1 cellular context compared by ENCODE assay signal in the genomic region with DNA sequence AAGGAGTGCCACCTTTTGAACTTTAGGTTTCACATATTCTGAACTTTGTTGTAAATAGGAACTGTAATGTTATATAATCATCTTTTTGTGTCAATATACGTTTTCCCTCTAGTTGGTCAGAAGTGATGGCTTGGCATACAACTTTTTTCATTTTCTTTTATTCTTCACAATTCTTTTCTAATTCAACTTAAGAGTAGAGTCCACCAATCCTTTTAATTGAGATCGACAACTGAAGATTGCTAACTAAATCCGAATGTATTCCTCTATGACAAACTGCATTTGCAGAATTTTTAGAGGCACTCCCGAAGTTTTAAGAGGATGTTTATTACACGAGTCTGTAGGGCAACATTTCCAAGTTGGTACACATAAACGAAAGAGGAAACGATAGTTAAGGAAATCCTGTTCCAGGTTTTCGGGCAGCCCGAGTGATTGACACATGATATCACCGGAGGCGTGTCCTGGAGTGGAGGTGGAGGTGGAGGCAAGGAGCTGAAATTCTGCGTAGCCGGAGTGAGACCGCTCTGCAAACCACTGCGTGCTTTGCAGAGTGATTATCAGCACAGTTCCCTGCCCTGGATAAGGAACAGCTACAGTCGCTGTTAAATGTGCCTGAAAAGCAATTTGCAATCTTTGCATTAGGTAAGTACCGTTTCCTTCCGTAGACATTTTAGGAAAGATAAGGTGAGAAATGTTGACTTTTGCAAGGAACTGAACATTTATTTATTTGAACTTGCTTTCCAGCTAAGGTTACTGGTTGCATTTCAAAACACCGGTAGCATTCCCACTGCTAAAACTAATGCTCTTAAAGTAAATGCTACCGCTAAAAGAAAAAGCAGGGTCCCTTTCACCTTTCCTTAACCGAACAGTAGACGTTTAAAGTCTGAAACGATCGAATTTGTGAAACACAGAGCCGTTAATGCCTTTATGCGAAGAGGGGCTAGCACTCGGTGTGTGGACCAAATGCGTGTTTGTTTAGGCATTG.
A peak's percentile ranks its signal among the peaks of the same experiment; 100 is the strongest.
TF ChIP-seq lines count a peak whose summit lies in the region.

A gene with protein sequence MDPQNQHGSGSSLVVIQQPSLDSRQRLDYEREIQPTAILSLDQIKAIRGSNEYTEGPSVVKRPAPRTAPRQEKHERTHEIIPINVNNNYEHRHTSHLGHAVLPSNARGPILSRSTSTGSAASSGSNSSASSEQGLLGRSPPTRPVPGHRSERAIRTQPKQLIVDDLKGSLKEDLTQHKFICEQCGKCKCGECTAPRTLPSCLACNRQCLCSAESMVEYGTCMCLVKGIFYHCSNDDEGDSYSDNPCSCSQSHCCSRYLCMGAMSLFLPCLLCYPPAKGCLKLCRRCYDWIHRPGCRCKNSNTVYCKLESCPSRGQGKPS (plus strand): TSS at position 502 of the 982 bp plus-strand sequence. CDS start 4,797 bp downstream, outside the sequence.

TF ChIP-seq in HepG2, 621 proteins besides CTCF, POLR2A, EP300 and RAD21 (continued from another document and continues in another):
- TF ChIP-seq, protein P1, sequence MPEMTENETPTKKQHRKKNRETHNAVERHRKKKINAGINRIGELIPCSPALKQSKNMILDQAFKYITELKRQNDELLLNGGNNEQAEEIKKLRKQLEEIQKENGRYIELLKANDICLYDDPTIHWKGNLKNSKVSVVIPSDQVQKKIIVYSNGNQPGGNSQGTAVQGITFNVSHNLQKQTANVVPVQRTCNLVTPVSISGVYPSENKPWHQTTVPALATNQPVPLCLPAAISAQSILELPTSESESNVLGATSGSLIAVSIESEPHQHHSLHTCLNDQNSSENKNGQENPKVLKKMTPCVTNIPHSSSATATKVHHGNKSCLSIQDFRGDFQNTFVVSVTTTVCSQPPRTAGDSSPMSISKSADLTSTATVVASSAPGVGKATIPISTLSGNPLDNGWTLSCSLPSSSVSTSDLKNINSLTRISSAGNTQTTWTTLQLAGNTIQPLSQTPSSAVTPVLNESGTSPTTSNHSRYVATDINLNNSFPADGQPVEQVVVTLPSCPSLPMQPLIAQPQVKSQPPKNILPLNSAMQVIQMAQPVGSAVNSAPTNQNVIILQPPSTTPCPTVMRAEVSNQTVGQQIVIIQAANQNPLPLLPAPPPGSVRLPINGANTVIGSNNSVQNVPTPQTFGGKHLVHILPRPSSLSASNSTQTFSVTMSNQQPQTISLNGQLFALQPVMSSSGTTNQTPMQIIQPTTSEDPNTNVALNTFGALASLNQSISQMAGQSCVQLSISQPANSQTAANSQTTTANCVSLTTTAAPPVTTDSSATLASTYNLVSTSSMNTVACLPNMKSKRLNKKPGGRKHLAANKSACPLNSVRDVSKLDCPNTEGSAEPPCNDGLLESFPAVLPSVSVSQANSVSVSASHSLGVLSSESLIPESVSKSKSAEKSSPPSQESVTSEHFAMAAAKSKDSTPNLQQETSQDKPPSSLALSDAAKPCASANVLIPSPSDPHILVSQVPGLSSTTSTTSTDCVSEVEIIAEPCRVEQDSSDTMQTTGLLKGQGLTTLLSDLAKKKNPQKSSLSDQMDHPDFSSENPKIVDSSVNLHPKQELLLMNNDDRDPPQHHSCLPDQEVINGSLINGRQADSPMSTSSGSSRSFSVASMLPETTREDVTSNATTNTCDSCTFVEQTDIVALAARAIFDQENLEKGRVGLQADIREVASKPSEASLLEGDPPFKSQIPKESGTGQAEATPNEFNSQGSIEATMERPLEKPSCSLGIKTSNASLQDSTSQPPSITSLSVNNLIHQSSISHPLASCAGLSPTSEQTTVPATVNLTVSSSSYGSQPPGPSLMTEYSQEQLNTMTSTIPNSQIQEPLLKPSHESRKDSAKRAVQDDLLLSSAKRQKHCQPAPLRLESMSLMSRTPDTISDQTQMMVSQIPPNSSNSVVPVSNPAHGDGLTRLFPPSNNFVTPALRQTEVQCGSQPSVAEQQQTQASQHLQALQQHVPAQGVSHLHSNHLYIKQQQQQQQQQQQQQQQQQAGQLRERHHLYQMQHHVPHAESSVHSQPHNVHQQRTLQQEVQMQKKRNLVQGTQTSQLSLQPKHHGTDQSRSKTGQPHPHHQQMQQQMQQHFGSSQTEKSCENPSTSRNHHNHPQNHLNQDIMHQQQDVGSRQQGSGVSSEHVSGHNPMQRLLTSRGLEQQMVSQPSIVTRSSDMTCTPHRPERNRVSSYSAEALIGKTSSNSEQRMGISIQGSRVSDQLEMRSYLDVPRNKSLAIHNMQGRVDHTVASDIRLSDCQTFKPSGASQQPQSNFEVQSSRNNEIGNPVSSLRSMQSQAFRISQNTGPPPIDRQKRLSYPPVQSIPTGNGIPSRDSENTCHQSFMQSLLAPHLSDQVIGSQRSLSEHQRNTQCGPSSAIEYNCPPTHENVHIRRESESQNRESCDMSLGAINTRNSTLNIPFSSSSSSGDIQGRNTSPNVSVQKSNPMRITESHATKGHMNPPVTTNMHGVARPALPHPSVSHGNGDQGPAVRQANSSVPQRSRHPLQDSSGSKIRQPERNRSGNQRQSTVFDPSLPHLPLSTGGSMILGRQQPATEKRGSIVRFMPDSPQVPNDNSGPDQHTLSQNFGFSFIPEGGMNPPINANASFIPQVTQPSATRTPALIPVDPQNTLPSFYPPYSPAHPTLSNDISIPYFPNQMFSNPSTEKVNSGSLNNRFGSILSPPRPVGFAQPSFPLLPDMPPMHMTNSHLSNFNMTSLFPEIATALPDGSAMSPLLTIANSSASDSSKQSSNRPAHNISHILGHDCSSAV (CRISPR knock-in tag; IDR thresholded peaks at IDR 0.05; ENCODE audit: borderline replicate concordance), result no peak
- TF ChIP-seq NCOA1 (CRISPR knock-in tag; IDR thresholded peaks at IDR 0.05) (no peak), JUND (CRISPR knock-in tag; IDR thresholded peaks at IDR 0.05) (no peak), MTA3 (CRISPR knock-in tag; IDR thresholded peaks at IDR 0.05) (no peak), GLI4 (CRISPR knock-in tag; IDR thresholded peaks at IDR 0.05; ENCODE audit: borderline replicate concordance) (no peak), ZNF446 (CRISPR knock-in tag; IDR thresholded peaks at IDR 0.05) (no peak), FOXA1 (IDR thresholded peaks at IDR 0.05) (no peak), FOXA1 (CRISPR knock-in tag; IDR thresholded peaks at IDR 0.05) (peak; percentile 48), MYC (CRISPR knock-in tag; IDR thresholded peaks at IDR 0.05; ENCODE audit: borderline replicate concordance) (no peak; the same call in 1 of the 2 replicates), EHMT2 (IDR thresholded peaks at IDR 0.05; ENCODE audit: borderline replicate concordance, low read depth, low read length) (no peak), ARNT (IDR thresholded peaks at IDR 0.05) (no peak), REL (CRISPR knock-in tag; conservative IDR thresholded peaks at IDR 0.05) (no peak), ZNF510 (CRISPR knock-in tag; IDR thresholded peaks at IDR 0.05; ENCODE audit: low read depth) (no peak), NR3C1 (CRISPR knock-in tag; IDR thresholded peaks at IDR 0.05) (no peak), ZNF768 (CRISPR knock-in tag; IDR thresholded peaks at IDR 0.05) (no peak), ZNF136 (CRISPR knock-in tag; IDR thresholded peaks at IDR 0.05; ENCODE audit: low read depth) (no peak), SRSF1 (optimal IDR thresholded peaks at IDR 0.05; ENCODE audit: low read depth, low read length) (no peak), NFE2L1 (CRISPR knock-in tag; IDR thresholded peaks at IDR 0.05; ENCODE audit: borderline replicate concordance) (no peak)
- TF ChIP-seq, protein P2, sequence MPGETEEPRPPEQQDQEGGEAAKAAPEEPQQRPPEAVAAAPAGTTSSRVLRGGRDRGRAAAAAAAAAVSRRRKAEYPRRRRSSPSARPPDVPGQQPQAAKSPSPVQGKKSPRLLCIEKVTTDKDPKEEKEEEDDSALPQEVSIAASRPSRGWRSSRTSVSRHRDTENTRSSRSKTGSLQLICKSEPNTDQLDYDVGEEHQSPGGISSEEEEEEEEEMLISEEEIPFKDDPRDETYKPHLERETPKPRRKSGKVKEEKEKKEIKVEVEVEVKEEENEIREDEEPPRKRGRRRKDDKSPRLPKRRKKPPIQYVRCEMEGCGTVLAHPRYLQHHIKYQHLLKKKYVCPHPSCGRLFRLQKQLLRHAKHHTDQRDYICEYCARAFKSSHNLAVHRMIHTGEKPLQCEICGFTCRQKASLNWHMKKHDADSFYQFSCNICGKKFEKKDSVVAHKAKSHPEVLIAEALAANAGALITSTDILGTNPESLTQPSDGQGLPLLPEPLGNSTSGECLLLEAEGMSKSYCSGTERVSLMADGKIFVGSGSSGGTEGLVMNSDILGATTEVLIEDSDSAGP (CRISPR knock-in tag; IDR thresholded peaks at IDR 0.05; ENCODE audit: borderline replicate concordance), result no peak; the same call in 1 of the 2 replicates
- TF ChIP-seq, protein P3, sequence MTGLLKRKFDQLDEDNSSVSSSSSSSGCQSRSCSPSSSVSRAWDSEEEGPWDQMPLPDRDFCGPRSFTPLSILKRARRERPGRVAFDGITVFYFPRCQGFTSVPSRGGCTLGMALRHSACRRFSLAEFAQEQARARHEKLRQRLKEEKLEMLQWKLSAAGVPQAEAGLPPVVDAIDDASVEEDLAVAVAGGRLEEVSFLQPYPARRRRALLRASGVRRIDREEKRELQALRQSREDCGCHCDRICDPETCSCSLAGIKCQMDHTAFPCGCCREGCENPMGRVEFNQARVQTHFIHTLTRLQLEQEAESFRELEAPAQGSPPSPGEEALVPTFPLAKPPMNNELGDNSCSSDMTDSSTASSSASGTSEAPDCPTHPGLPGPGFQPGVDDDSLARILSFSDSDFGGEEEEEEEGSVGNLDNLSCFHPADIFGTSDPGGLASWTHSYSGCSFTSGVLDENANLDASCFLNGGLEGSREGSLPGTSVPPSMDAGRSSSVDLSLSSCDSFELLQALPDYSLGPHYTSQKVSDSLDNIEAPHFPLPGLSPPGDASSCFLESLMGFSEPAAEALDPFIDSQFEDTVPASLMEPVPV (CRISPR knock-in tag; IDR thresholded peaks at IDR 0.05), result no peak
- TF ChIP-seq, protein P4, sequence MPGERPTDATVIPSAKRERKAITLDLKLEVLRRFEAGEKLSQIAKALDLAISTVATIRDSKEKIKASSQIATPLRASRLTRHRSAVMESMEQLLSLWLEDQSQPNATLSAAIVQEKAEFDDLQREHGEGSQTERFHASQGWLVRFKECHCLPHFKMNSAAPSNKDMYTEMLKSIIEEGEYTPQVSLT (CRISPR knock-in tag; IDR thresholded peaks at IDR 0.05; ENCODE audit: borderline replicate concordance, low read depth), result no peak
- TF ChIP-seq, protein P5, sequence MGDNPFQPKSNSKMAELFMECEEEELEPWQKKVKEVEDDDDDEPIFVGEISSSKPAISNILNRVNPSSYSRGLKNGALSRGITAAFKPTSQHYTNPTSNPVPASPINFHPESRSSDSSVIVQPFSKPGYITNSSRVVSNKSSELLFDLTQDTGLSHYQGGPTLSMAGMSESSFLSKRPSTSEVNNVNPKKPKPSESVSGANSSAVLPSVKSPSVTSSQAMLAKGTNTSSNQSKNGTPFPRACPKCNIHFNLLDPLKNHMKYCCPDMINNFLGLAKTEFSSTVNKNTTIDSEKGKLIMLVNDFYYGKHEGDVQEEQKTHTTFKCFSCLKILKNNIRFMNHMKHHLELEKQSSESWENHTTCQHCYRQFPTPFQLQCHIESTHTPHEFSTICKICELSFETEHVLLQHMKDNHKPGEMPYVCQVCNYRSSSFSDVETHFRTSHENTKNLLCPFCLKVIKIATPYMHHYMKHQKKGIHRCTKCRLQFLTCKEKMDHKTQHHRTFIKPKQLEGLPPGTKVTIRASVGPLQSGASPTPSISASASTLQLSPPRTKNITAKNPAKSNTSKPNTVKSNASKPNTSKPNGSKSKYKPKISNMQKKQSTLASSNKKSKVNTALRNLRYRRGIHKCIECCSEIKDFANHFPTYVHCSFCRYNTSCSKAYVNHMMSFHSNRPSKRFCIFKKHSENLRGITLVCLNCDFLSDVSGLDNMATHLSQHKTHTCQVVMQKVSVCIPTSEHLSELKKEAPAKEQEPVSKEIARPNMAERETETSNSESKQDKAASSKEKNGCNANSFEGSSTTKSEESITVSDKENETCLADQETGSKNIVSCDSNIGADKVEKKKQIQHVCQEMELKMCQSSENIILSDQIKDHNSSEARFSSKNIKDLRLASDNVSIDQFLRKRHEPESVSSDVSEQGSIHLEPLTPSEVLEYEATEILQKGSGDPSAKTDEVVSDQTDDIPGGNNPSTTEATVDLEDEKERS (CRISPR knock-in tag; IDR thresholded peaks at IDR 0.05), result no peak
- TF ChIP-seq, protein P6, sequence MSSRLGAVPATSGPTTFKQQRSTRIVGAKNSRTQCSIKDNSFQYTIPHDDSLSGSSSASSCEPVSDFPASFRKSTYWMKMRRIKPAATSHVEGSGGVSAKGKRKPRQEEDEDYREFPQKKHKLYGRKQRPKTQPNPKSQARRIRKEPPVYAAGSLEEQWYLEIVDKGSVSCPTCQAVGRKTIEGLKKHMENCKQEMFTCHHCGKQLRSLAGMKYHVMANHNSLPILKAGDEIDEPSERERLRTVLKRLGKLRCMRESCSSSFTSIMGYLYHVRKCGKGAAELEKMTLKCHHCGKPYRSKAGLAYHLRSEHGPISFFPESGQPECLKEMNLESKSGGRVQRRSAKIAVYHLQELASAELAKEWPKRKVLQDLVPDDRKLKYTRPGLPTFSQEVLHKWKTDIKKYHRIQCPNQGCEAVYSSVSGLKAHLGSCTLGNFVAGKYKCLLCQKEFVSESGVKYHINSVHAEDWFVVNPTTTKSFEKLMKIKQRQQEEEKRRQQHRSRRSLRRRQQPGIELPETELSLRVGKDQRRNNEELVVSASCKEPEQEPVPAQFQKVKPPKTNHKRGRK (CRISPR knock-in tag; IDR thresholded peaks at IDR 0.05), result no peak
- TF ChIP-seq, protein P7, sequence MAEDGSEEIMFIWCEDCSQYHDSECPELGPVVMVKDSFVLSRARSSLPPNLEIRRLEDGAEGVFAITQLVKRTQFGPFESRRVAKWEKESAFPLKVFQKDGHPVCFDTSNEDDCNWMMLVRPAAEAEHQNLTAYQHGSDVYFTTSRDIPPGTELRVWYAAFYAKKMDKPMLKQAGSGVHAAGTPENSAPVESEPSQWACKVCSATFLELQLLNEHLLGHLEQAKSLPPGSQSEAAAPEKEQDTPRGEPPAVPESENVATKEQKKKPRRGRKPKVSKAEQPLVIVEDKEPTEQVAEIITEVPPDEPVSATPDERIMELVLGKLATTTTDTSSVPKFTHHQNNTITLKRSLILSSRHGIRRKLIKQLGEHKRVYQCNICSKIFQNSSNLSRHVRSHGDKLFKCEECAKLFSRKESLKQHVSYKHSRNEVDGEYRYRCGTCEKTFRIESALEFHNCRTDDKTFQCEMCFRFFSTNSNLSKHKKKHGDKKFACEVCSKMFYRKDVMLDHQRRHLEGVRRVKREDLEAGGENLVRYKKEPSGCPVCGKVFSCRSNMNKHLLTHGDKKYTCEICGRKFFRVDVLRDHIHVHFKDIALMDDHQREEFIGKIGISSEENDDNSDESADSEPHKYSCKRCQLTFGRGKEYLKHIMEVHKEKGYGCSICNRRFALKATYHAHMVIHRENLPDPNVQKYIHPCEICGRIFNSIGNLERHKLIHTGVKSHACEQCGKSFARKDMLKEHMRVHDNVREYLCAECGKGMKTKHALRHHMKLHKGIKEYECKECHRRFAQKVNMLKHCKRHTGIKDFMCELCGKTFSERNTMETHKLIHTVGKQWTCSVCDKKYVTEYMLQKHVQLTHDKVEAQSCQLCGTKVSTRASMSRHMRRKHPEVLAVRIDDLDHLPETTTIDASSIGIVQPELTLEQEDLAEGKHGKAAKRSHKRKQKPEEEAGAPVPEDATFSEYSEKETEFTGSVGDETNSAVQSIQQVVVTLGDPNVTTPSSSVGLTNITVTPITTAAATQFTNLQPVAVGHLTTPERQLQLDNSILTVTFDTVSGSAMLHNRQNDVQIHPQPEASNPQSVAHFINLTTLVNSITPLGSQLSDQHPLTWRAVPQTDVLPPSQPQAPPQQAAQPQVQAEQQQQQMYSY (CRISPR knock-in tag; IDR thresholded peaks at IDR 0.05), result peak; percentile 99
